28 cellular contexts compared by ENCODE assay signal in genomic region chr14:74794947-74795346, GRCh38. TPM values are rescaled to one million over a fixed set of nuclear protein-coding genes. Genes with fewer than 3 reads are reported as not detected.
DNase-seq lines count a peak whose midpoint lies in the region; ATAC-seq, FAIRE-seq and TF ChIP-seq lines count a peak whose summit lies in the region.
"Had no signal": no experiment of that assay in that cellular context is flagged by ENCODE, and none has a peak within 500 bp of the region (broad histone marks: within the 10 kb centered on the region; RNA-seq: fewer than 3 reads in every experiment).

No MANE protein-coding gene starts in this region.

- no peak for TF ChIP-seq CTCF in HepG2 (CRISPR knock-in tag; IDR thresholded peaks at IDR 0.05)
- TF ChIP-seq CTCF in right lobe of liver (IDR thresholded peaks at IDR 0.05) = no peak

- H3K4me3 ChIP-seq in HepG2 (replicated peaks in 1 of 3; ENCODE audit: insufficient read depth in 1 of 3, low read depth in 2 of 3, low read length in 3 of 3) (no peak overlapping the region), right lobe of liver (no peak overlapping the region)
- H3K4me3 ChIP-seq: SK-N-MC had no signal

- H3K27me3 Mint-ChIP-seq in T-helper 17 cell = no peaks in the 10 kb centered on the region
- no peaks in the 10 kb centered on the region for H3K27me3 Mint-ChIP-seq in naive B cell
- H3K27me3 Mint-ChIP-seq: CD8-positive, alpha-beta memory T cell; IgD-negative memory B cell had no signal

- H2AFZ ChIP-seq in HepG2 (ENCODE audit: low read length) = no peak overlapping the region

- no peaks in the 10 kb centered on the region for H3K4me1 ChIP-seq in HepG2 (ENCODE audit: insufficient read depth, low read length)
- H3K4me1 ChIP-seq in right lobe of liver = peaks cover 0 to 11% (median 3%) of the 10 kb centered on the region in 4 donors

- TF ChIP-seq EP300 in HepG2 (IDR thresholded peaks at IDR 0.05; ENCODE audit: low read depth in 2 of 2, low read length in 2 of 2) = no peak
- no peak for TF ChIP-seq EP300 in HepG2 (CRISPR knock-in tag; IDR thresholded peaks at IDR 0.05; ENCODE audit: borderline replicate concordance)

- BruUV-seq in HepG2 (replicated peaks; lab: Mats Ljungman, UMichigan) = no TSS peak

- H3K79me2 ChIP-seq in HepG2 (ENCODE audit: insufficient read depth, low read length) = peaks cover 12% of the 10 kb centered on the region

- H3K9me3 ChIP-seq in HepG2 (ENCODE audit: low read length) = no peaks in the 10 kb centered on the region
- no peaks in the 10 kb centered on the region for H3K9me3 ChIP-seq in right lobe of liver
- H3K9me3 ChIP-seq in T-helper 17 cell (ENCODE audit: control insufficient read depth, low read length, poor library complexity, severe bottlenecking) = no peaks in the 10 kb centered on the region

- H3K27me3 ChIP-seq in HepG2 (ENCODE audit: control insufficient read depth in 1 of 2, insufficient read depth in 2 of 2, low read length in 2 of 2) (no peaks in the 10 kb centered on the region), right lobe of liver (no peaks in the 10 kb centered on the region)

- peaks cover 17% of the 10 kb centered on the region for H3K36me3 Mint-ChIP-seq in T-helper 17 cell (ENCODE audit: low read depth)
- H3K36me3 Mint-ChIP-seq in naive B cell = peaks cover 21 to 25% of the 10 kb centered on the region in 2 donors

- in situ Hi-C loops in HepG2 (cut with HindIII; ENCODE audit: extremely low pct_ligation_motif_present, low pct_unique_long_range_greater_than_20kb) = loop anchor here (25.0 kb wide), 1 partner anchor 183 kb away; the partner anchor contains the start of gene LTBP2

- WGBS in HepG2 (ENCODE audit: low lambda C conversion rate) = 96% methylated on average over 2 of the region's 2 CpGs
- WGBS in right lobe of liver (ENCODE audit: insufficient coverage, low coverage, low lambda C conversion rate, missing lambda C conversion rate) = 100% methylated on average over 2 of the region's 2 CpGs

- H3K36me3 ChIP-seq in HepG2 (replicated peaks in 1 of 2; ENCODE audit: control insufficient read depth in 1 of 2, insufficient read depth in 2 of 2, low read length in 2 of 2) (peaks cover 11 to 41% of the 10 kb centered on the region in 2 experiments), right lobe of liver (peaks cover 0 to 6% (median 0%) of the 10 kb centered on the region in 4 donors)

- H3K27ac Mint-ChIP-seq in T-helper 17 cell (peak overlapping the region; percentile 83), naive B cell (peak overlapping the region in 4 of 6 donors; percentile 24 to 88 (median 60))

- no peak for ATAC-seq in HepG2
- ATAC-seq in right lobe of liver = no peak
- ATAC-seq in T-helper 17 cell = no peak
- no peak for ATAC-seq in naive B cell (ENCODE audit: low read depth in 2 of 2)

- H3K9me3 Mint-ChIP-seq in naive B cell = peaks cover 0 to 5% (median 0%) of the 10 kb centered on the region in 7 donors
- H3K9me3 Mint-ChIP-seq: IgD-negative memory B cell had no signal

- DNase-seq in HepG2 (ENCODE audit: low spot score) = no peak
- DNase-seq in right lobe of liver = no peak
- DNase-seq in T-helper 17 cell = no peak
- no peak for DNase-seq in naive B cell
- no peak for DNase-seq in UCSD-AML1 (lab: John Stamatoyannopoulos, UW; ENCODE audit: unreplicated experiment)
- DNase-seq in NCI-H524 (lab: John Stamatoyannopoulos, UW) = no peak
- no peak for DNase-seq in hepatic stellate cell (ENCODE audit: low spot score)
- DNase-seq: C1 segment of cervical spinal cord; Calu3; CD8-positive, alpha-beta memory T cell; DMS79 treated with DMSO at 0.1 percent for 48 hours; GF-D8; GOT3; HCEC 1CT; Karpas-422; NCI-H1092 treated with DMSO at 0.1 percent for 48 hours; NCI-H1436; NCI-H187; NCI-H2081 treated with DMSO at 0.1 percent for 48 hours; NCI-H2171 treated with DMSO at 0.1 percent for 48 hours; NCI-H345; NCI-H524 treated with DMSO at 0.1 percent for 48 hours; NCI-H774; SIG-M5 had no signal

- TF ChIP-seq POLR2A in HepG2 (IDR thresholded peaks at IDR 0.05; ENCODE audit: insufficient read depth in 1 of 2, low read depth in 2 of 2, low read length in 2 of 2) (no peak), right lobe of liver (IDR thresholded peaks at IDR 0.05) (no peak)

- peaks cover 51% of the 10 kb centered on the region for H3K4me1 Mint-ChIP-seq in T-helper 17 cell
- peaks cover 53 to 56% (median 54%) of the 10 kb centered on the region in 3 donors for H3K4me1 Mint-ChIP-seq in naive B cell

- POLR2A ChIA-PET in HepG2 (lab: Yijun Ruan, JAX) = no interaction called here

- CTCF ChIA-PET in HepG2 (lab: Yijun Ruan, JAX; ENCODE audit: low intra/inter-chr PET ratio, low total read pairs) = no interaction called here

- H3K27ac ChIP-seq in HepG2 (ENCODE audit: extremely low read length, insufficient read depth, low read length) = no peak overlapping the region
- H3K27ac ChIP-seq in right lobe of liver = no peak overlapping the region
- H3K27ac ChIP-seq: SK-N-MC had no signal

- H3K9ac ChIP-seq in HepG2 (ENCODE audit: insufficient read depth, low read depth, low read length) = no peak overlapping the region

- H3K4me3 Mint-ChIP-seq in T-helper 17 cell = no peak overlapping the region
- peak overlapping the region in 2 of 8 donors; percentile 9 to 19 for H3K4me3 Mint-ChIP-seq in naive B cell
- H3K4me3 Mint-ChIP-seq: CD8-positive, alpha-beta memory T cell; IgD-negative memory B cell had no signal

- no peak overlapping the region for H3K4me2 ChIP-seq in HepG2 (ENCODE audit: low read depth, low read length)

- no peak for TF ChIP-seq RAD21 in HepG2 (CRISPR knock-in tag; IDR thresholded peaks at IDR 0.05)

- H4K20me1 ChIP-seq in HepG2 (ENCODE audit: insufficient read depth, low read length) = no peaks in the 10 kb centered on the region; the same call in 1 of the 2 replicates

- intact Hi-C loops in HepG2 (cut with micrococcal nuclease; ENCODE audit: unreplicated experiment) (no loop called here), right lobe of liver (cut with DNase I) (loop anchor here in 1 of 2 donors (10.0 kb wide), 1 partner anchor 280 kb away; no protein-coding TSS in a partner anchor)

- no peak for FAIRE-seq in HepG2 (lab: Jason Lieb, UNC)
- FAIRE-seq: GM12891, RCC 7860 had no signal

TF ChIP-seq in HepG2, 621 proteins besides CTCF, POLR2A, EP300 and RAD21 (continues in another document):
- no peak for TF ChIP-seq THAP9 (CRISPR knock-in tag; IDR thresholded peaks at IDR 0.05; ENCODE audit: borderline replicate concordance)
- TF ChIP-seq CEBPG (CRISPR knock-in tag; IDR thresholded peaks at IDR 0.05) = peak; percentile 40; the same call in 1 of the 2 replicates

RNA-seq across cellular contexts. Expression of gene YLPM1, which starts 31.8 kb away (rescaled TPM):
- 21.9 and 37.6 TPM in 2 replicates for total RNA-seq in HepG2 (2016; rRNA removed; fragmentation: Illumina TruSeq; extraction: Trizol)
- total RNA-seq in HepG2 (2016; cell fraction: cytosol; rRNA removed; fragmentation: Illumina TruSeq; extraction: Trizol; ENCODE audit: low read depth) = 6.3 and 7.4 TPM in 2 replicates
- total RNA-seq in HepG2 (2016; cell fraction: insoluble cytoplasmic fraction; rRNA removed; fragmentation: Illumina TruSeq; extraction: Trizol) = 19.0 and 31.8 TPM in 2 replicates
- 10.5 and 12.6 TPM in 2 replicates for total RNA-seq in HepG2 (2016; cell fraction: membrane; rRNA removed; fragmentation: Illumina TruSeq; extraction: Trizol)
- total RNA-seq in HepG2 (2016; cell fraction: nucleus; rRNA removed; fragmentation: Illumina TruSeq; extraction: Trizol) = 76.0 and 88.2 TPM in 2 replicates
- polyA plus RNA-seq in HepG2 (2011; rRNA removed) = 6.0 and 6.7 TPM in 2 replicates
- 1.8 and 2.8 TPM in 2 replicates for polyA plus RNA-seq in HepG2 (2011; cell fraction: cytosol; rRNA removed)
- 20.6 and 28.5 TPM in 2 replicates for polyA plus RNA-seq in HepG2 (2011; cell fraction: nucleus; rRNA removed)
- polyA plus RNA-seq in HepG2 (2012) = 24.4 and 27.8 TPM in 2 replicates
- polyA plus RNA-seq in HepG2 (2016; cell fraction: cytosol; fragmentation: Illumina TruSeq; extraction: Trizol; ENCODE audit: low read depth) = 1.3 and 1.4 TPM in 2 replicates
- 27.6 and 35.4 TPM in 2 replicates for polyA plus RNA-seq in HepG2 (2016; cell fraction: insoluble cytoplasmic fraction; fragmentation: Illumina TruSeq; extraction: Trizol; ENCODE audit: low read depth)
- polyA plus RNA-seq in HepG2 (2016; cell fraction: membrane; fragmentation: Illumina TruSeq; extraction: Trizol; ENCODE audit: low read depth) = 3.1 and 3.4 TPM in 2 replicates
- polyA plus RNA-seq in HepG2 (2016; cell fraction: nucleus; fragmentation: Illumina TruSeq; extraction: Trizol; ENCODE audit: insufficient read depth, low read depth) = 49.4 and 52.2 TPM in 2 replicates
- polyA minus RNA-seq in HepG2 (2011; rRNA and poly(A)+ RNA removed; ENCODE audit: low replicate concordance) = 10.9 and 19.3 TPM in 2 replicates
- 8.6 and 10.9 TPM in 2 replicates for polyA minus RNA-seq in HepG2 (2011; cell fraction: cytosol; rRNA and poly(A)+ RNA removed)
- polyA minus RNA-seq in HepG2 (2011; cell fraction: nucleus; rRNA and poly(A)+ RNA removed) = 87.4 and 90.9 TPM in 2 replicates
- 10 to 100 TPM; 14.8 to 20.0 (median 17.1) TPM for total RNA-seq in right lobe of liver
- 10 to 100 TPM; 90.2 to 90.9 TPM for total RNA-seq in T-helper 17 cell
- 10 to 100 TPM in 4 of 6 donors, 1 to 10 TPM in 2; 5.4 to 27.1 (median 12.1) TPM for polyA plus RNA-seq in naive B cell (ENCODE audit: low read depth in 6 of 6)
